1 cellular context compared by ENCODE assay signal in the genomic region with DNA sequence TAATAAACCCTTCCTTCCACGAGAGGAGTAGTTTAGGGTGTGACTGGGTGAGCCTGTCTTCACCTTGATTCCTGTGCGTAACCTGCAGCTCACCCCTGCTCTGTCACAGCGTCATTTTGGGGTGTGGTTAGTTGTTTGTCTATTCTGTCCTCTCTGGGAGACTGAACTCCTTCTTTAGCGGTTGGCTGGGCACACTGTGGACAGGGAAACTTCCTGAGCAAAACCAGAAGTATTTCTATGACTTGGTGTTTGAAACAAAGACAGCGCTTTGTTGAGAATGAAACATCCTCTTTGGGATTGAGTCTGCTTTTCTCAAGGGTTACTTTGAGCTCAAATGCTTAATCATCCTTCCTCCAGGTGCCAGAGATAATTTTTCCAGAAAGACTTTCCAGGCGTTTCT.
TF ChIP-seq lines count a peak whose summit lies in the region.

No MANE protein-coding gene starts in this region.

TF ChIP-seq in GM23338, 12 proteins besides CTCF, POLR2A, EP300 and RAD21 (continued from another document):
- TF ChIP-seq, protein P1, sequence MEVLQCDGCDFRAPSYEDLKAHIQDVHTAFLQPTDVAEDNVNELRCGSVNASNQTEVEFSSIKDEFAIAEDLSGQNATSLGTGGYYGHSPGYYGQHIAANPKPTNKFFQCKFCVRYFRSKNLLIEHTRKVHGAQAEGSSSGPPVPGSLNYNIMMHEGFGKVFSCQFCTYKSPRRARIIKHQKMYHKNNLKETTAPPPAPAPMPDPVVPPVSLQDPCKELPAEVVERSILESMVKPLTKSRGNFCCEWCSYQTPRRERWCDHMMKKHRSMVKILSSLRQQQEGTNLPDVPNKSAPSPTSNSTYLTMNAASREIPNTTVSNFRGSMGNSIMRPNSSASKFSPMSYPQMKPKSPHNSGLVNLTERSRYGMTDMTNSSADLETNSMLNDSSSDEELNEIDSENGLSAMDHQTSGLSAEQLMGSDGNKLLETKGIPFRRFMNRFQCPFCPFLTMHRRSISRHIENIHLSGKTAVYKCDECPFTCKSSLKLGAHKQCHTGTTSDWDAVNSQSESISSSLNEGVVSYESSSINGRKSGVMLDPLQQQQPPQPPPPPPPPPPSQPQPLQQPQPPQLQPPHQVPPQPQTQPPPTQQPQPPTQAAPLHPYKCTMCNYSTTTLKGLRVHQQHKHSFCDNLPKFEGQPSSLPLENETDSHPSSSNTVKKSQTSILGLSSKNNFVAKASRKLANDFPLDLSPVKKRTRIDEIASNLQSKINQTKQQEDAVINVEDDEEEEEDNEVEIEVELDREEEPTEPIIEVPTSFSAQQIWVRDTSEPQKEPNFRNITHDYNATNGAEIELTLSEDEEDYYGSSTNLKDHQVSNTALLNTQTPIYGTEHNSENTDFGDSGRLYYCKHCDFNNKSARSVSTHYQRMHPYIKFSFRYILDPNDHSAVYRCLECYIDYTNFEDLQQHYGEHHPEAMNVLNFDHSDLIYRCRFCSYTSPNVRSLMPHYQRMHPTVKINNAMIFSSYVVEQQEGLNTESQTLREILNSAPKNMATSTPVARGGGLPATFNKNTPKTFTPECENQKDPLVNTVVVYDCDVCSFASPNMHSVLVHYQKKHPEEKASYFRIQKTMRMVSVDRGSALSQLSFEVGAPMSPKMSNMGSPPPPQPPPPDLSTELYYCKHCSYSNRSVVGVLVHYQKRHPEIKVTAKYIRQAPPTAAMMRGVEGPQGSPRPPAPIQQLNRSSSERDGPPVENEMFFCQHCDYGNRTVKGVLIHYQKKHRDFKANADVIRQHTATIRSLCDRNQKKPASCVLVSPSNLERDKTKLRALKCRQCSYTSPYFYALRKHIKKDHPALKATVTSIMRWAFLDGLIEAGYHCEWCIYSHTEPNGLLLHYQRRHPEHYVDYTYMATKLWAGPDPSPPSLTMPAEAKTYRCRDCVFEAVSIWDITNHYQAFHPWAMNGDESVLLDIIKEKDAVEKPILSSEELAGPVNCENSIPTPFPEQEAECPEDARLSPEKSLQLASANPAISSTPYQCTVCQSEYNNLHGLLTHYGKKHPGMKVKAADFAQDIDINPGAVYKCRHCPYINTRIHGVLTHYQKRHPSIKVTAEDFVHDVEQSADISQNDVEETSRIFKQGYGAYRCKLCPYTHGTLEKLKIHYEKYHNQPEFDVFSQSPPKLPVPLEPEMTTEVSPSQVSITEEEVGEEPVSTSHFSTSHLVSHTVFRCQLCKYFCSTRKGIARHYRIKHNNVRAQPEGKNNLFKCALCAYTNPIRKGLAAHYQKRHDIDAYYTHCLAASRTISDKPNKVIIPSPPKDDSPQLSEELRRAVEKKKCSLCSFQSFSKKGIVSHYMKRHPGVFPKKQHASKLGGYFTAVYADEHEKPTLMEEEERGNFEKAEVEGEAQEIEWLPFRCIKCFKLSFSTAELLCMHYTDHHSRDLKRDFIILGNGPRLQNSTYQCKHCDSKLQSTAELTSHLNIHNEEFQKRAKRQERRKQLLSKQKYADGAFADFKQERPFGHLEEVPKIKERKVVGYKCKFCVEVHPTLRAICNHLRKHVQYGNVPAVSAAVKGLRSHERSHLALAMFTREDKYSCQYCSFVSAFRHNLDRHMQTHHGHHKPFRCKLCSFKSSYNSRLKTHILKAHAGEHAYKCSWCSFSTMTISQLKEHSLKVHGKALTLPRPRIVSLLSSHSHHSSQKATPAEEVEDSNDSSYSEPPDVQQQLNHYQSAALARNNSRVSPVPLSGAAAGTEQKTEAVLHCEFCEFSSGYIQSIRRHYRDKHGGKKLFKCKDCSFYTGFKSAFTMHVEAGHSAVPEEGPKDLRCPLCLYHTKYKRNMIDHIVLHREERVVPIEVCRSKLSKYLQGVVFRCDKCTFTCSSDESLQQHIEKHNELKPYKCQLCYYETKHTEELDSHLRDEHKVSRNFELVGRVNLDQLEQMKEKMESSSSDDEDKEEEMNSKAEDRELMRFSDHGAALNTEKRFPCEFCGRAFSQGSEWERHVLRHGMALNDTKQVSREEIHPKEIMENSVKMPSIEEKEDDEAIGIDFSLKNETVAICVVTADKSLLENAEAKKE (CRISPR knock-in tag; IDR thresholded peaks at IDR 0.05) = no peak
- no peak for TF ChIP-seq POLR2AphosphoS5 (IDR thresholded peaks at IDR 0.05; ENCODE audit: low read depth)
- TF ChIP-seq CREB1 (CRISPR knock-in tag; IDR thresholded peaks at IDR 0.05; ENCODE audit: low read depth) = no peak
- TF ChIP-seq, protein P2, sequence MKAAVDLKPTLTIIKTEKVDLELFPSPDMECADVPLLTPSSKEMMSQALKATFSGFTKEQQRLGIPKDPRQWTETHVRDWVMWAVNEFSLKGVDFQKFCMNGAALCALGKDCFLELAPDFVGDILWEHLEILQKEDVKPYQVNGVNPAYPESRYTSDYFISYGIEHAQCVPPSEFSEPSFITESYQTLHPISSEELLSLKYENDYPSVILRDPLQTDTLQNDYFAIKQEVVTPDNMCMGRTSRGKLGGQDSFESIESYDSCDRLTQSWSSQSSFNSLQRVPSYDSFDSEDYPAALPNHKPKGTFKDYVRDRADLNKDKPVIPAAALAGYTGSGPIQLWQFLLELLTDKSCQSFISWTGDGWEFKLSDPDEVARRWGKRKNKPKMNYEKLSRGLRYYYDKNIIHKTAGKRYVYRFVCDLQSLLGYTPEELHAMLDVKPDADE (IDR thresholded peaks at IDR 0.05) = no peak
